In genomic region chr17:600576-601301, GRCh38 we compare ENCODE assay signal across 16 cellular contexts.
DNase-seq lines count a peak whose midpoint lies in the region; ATAC-seq and TF ChIP-seq lines count a peak whose summit lies in the region.
"Had no signal": no experiment of that assay in that cellular context is flagged by ENCODE, and none has a peak within 500 bp of the region (broad histone marks: within the 10 kb centered on the region; RNA-seq: fewer than 3 reads in every experiment).

No MANE protein-coding gene starts in this region.

- H2AFZ ChIP-seq in Karpas-422 (ENCODE audit: low read length): no peak overlapping the region

- H3K9me3 ChIP-seq in skeletal muscle satellite cell (replicated peaks; ENCODE audit: low read length): no peaks in the 10 kb centered on the region
- H3K9me3 ChIP-seq in Karpas-422 (ENCODE audit: low read length): no peaks in the 10 kb centered on the region
- H3K9me3 ChIP-seq: pancreas had no signal

- H3K9me2 ChIP-seq in Karpas-422 (replicated peaks; ENCODE audit: insufficient read depth, low read length): no peaks in the 10 kb centered on the region

- no peak for ATAC-seq in HG03571 (IDR thresholded peaks at IDR 0.05; ENCODE audit: unreplicated experiment)
- ATAC-seq: HCT116, pancreas had no signal

- peaks cover 5% of the 10 kb centered on the region for H3K36me3 Mint-ChIP-seq in glutamatergic neuron (ENCODE audit: unreplicated experiment)

- peaks cover 9% of the 10 kb centered on the region for H3K27me3 Mint-ChIP-seq in glutamatergic neuron (ENCODE audit: unreplicated experiment)
- H3K27me3 Mint-ChIP-seq: activated naive CD8-positive, alpha-beta T cell had no signal

- H3K9ac ChIP-seq in skeletal muscle satellite cell (ENCODE audit: low read depth, low read length) (peak overlapping the region; percentile 11), Karpas-422 (ENCODE audit: low read length) (no peak overlapping the region)

- no peaks in the 10 kb centered on the region for H4K20me1 ChIP-seq in Karpas-422 (ENCODE audit: insufficient read depth, low read depth, low read length)

- no peaks in the 10 kb centered on the region for H3K27me3 ChIP-seq in skeletal muscle satellite cell (ENCODE audit: control insufficient read depth, insufficient read depth, low read length)
- no peaks in the 10 kb centered on the region for H3K27me3 ChIP-seq in Karpas-422 (ENCODE audit: low read length)
- H3K27me3 ChIP-seq: pancreas had no signal

- no peaks in the 10 kb centered on the region for H3K79me2 ChIP-seq in Karpas-422 (ENCODE audit: low read length)

- no peak overlapping the region for H3K4me3 ChIP-seq in skeletal muscle satellite cell (ENCODE audit: low read length)
- H3K4me3 ChIP-seq in Karpas-422 (ENCODE audit: low read length): no peak overlapping the region
- H3K4me3 ChIP-seq: pancreas had no signal

- no peak overlapping the region for H3K4me3 Mint-ChIP-seq in glutamatergic neuron (ENCODE audit: unreplicated experiment)
- H3K4me3 Mint-ChIP-seq: activated naive CD8-positive, alpha-beta T cell had no signal

- intact Hi-C loops in posterior cingulate gyrus (cut with DNase I): no loop called here

- peaks cover 17% of the 10 kb centered on the region for H3K4me1 Mint-ChIP-seq in glutamatergic neuron (ENCODE audit: low read depth, unreplicated experiment)

- H3K27ac ChIP-seq in Karpas-422 (ENCODE audit: low read length): no peak overlapping the region
- H3K27ac ChIP-seq: pancreas had no signal

- H3K4me1 ChIP-seq in skeletal muscle satellite cell (ENCODE audit: control insufficient read depth, insufficient read depth, low read length) (peaks cover 40% of the 10 kb centered on the region), Karpas-422 (ENCODE audit: low read length) (no peaks in the 10 kb centered on the region)
- H3K4me1 ChIP-seq: pancreas had no signal

- no peak overlapping the region for H3K4me2 ChIP-seq in skeletal muscle satellite cell (ENCODE audit: low read length)
- no peak overlapping the region for H3K4me2 ChIP-seq in Karpas-422 (ENCODE audit: low read depth, low read length, poor library complexity, severe bottlenecking)

- H3K27ac Mint-ChIP-seq in glutamatergic neuron (ENCODE audit: unreplicated experiment): peak overlapping the region; percentile 16
- H3K27ac Mint-ChIP-seq: activated naive CD8-positive, alpha-beta T cell had no signal

- DNase-seq in EL (peak; percentile 29), astrocyte of the hippocampus (ENCODE audit: low read depth, low spot score) (peak; percentile 39), glutamatergic neuron (no peak), Karpas-422 (no peak), mesenteric fat pad (ENCODE audit: low spot score) (no peak), posterior cingulate gyrus (no peak)
- DNase-seq: cortex of kidney, DND-41, NCI-H2029, NCI-H69, pancreas had no signal

- TF ChIP-seq CTCF in glutamatergic neuron (IDR thresholded peaks at IDR 0.05; ENCODE audit: partially characterized antibody, unreplicated experiment): no peak

- peaks cover 20% of the 10 kb centered on the region for H3K36me3 ChIP-seq in skeletal muscle satellite cell (ENCODE audit: insufficient read depth, low read length)
- H3K36me3 ChIP-seq in Karpas-422 (ENCODE audit: insufficient read depth, low read length): peaks cover 6% of the 10 kb centered on the region; the same call in 1 of the 2 replicates

- peaks cover 11% of the 10 kb centered on the region for H3K9me3 Mint-ChIP-seq in glutamatergic neuron (ENCODE audit: unreplicated experiment)
- H3K9me3 Mint-ChIP-seq: CD14-positive monocyte had no signal

Comparison
In these comparisons a context has a peak if more than half of its experiments do, and no peak if none do; other contexts are left out.
1. DNase-seq: peak in EL (single experiment) and astrocyte of the hippocampus (single experiment); none in glutamatergic neuron (single experiment), Karpas-422 (single experiment), mesenteric fat pad (single experiment) and posterior cingulate gyrus (0 of 10).